Comparison of ENCODE assay signal across 8 cellular contexts in genomic region chr19:13162749-13163608, GRCh38. TPM values are rescaled to one million over a fixed set of nuclear protein-coding genes. Genes with fewer than 3 reads are reported as not detected.
DNase-seq lines count a peak whose midpoint lies in the region; ATAC-seq and TF ChIP-seq lines count a peak whose summit lies in the region.

No MANE protein-coding gene starts in this region.

- peaks cover 19% of the 10 kb centered on the region for H3K36me3 Mint-ChIP-seq in activated CD4-positive, alpha-beta memory T cell treated with anti-CD3 and anti-CD28 coated beads, Interleukin-2, amount 10 ng/mL, durations not matched to agents 7 days and 5 days (ENCODE audit: low read depth)

- POLR2A ChIA-PET in activated CD4-positive, alpha-beta memory T cell treated with anti-CD3 and anti-CD28 coated beads, Interleukin-2, amount 10 ng/mL, durations not matched to agents 7 days and 5 days (lab: Charles Lee), result interaction anchor here (0.9 to 12.6 kb wide), 14 partner anchors 6 to 683 kb away, joined by 3 to 335 read pairs (median 10); partner anchors contain the start of genes IER2, NACC1, STX10 and TRMT1

- peak; percentile 94 for DNase-seq in NCI-H774 (lab: John Stamatoyannopoulos, UW)
- DNase-seq in activated CD4-positive, alpha-beta memory T cell treated with anti-CD3 and anti-CD28 coated beads, Interleukin-2, amount 10 ng/mL, durations not matched to agents 7 days and 5 days, result peak; percentile 94
- DNase-seq in lower lobe of right lung, result peak; percentile 98
- DNase-seq in stimulated activated CD4-positive, alpha-beta T cell treated with anti-CD3 and anti-CD28 coated beads, Interleukin-4, amount 100 ng/mL, for 48 hours (ENCODE audit: low read depth in 2 of 2), result peak; percentile 80 to 91

- no peaks in the 10 kb centered on the region for H3K27me3 Mint-ChIP-seq in activated CD4-positive, alpha-beta memory T cell treated with anti-CD3 and anti-CD28 coated beads, Interleukin-2, amount 10 ng/mL, durations not matched to agents 7 days and 5 days

- peak; percentile 34 for ATAC-seq in HG03378 (IDR thresholded peaks at IDR 0.05; ENCODE audit: unreplicated experiment)
- ATAC-seq in lower lobe of right lung, result peak; percentile 90 to 92
- ATAC-seq in HG03175 (IDR thresholded peaks at IDR 0.05; ENCODE audit: unreplicated experiment), result no peak

- H3K36me3 ChIP-seq in duodenal mucosa (ENCODE audit: control insufficient read depth in 1 of 2, insufficient read depth in 2 of 2, low read length in 2 of 2), result no peaks in the 10 kb centered on the region
- H3K36me3 ChIP-seq in lower lobe of right lung, result no peaks in the 10 kb centered on the region

- H3K4me3 Mint-ChIP-seq in activated CD4-positive, alpha-beta memory T cell treated with anti-CD3 and anti-CD28 coated beads, Interleukin-2, amount 10 ng/mL, durations not matched to agents 7 days and 5 days, result peak overlapping the region; percentile 89

- H3K9me3 ChIP-seq in duodenal mucosa (ENCODE audit: control insufficient read depth in 1 of 2, low read length in 2 of 2) (no peaks in the 10 kb centered on the region), lower lobe of right lung (no peaks in the 10 kb centered on the region)

- no peak for TF ChIP-seq CTCF in lower lobe of right lung (IDR thresholded peaks at IDR 0.05)

- CTCF ChIA-PET in activated CD4-positive, alpha-beta memory T cell treated with anti-CD3 and anti-CD28 coated beads, Interleukin-2, amount 10 ng/mL, durations not matched to agents 7 days and 5 days (lab: Charles Lee), result interaction anchor here (0.9 to 2.1 kb wide), 4 partner anchors 8 to 198 kb away, joined by 3 to 12 read pairs (median 5); no protein-coding TSS in a partner anchor

- H3K27ac ChIP-seq in duodenal mucosa (ENCODE audit: low read depth, low read length), result peak overlapping the region; percentile 96
- H3K27ac ChIP-seq in lower lobe of right lung, result peak overlapping the region; percentile 88

- H3K27ac Mint-ChIP-seq in activated CD4-positive, alpha-beta memory T cell treated with anti-CD3 and anti-CD28 coated beads, Interleukin-2, amount 10 ng/mL, durations not matched to agents 7 days and 5 days, result peak overlapping the region; percentile 99

- H3K27me3 ChIP-seq in duodenal mucosa (ENCODE audit: control insufficient read depth in 1 of 2, insufficient read depth in 2 of 2, low read length in 2 of 2) (no peaks in the 10 kb centered on the region), lower lobe of right lung (ENCODE audit: low read depth) (no peaks in the 10 kb centered on the region)

- peaks cover 77% of the 10 kb centered on the region for H3K4me1 Mint-ChIP-seq in activated CD4-positive, alpha-beta memory T cell treated with anti-CD3 and anti-CD28 coated beads, Interleukin-2, amount 10 ng/mL, durations not matched to agents 7 days and 5 days

- no peaks in the 10 kb centered on the region for H3K9me3 Mint-ChIP-seq in activated CD4-positive, alpha-beta memory T cell treated with anti-CD3 and anti-CD28 coated beads, Interleukin-2, amount 10 ng/mL, durations not matched to agents 7 days and 5 days

- intact Hi-C loops in lower lobe of right lung (cut with DNase I), result no loop called here

- H3K4me3 ChIP-seq in GM08714 (ENCODE audit: low read length), result peak overlapping the region; percentile 45; the same call in 1 of the 2 replicates
- peak overlapping the region; percentile 56 to 65 for H3K4me3 ChIP-seq in duodenal mucosa (ENCODE audit: low read depth in 1 of 2, low read length in 2 of 2)
- peak overlapping the region; percentile 55 for H3K4me3 ChIP-seq in lower lobe of right lung

- peaks cover 33 to 42% of the 10 kb centered on the region in 2 donors for H3K4me1 ChIP-seq in duodenal mucosa (ENCODE audit: control insufficient read depth in 1 of 2, insufficient read depth in 2 of 2, low read length in 2 of 2)
- peaks cover 66% of the 10 kb centered on the region for H3K4me1 ChIP-seq in lower lobe of right lung

- peak overlapping the region; percentile 70 to 87 for H3K9ac ChIP-seq in duodenal mucosa (ENCODE audit: low read depth in 1 of 2, low read length in 2 of 2)

RNA-seq across cellular contexts. Expression of gene IER2, which starts 12.8 kb away (rescaled TPM):
- 100 to 1,000 TPM; 231 to 234 TPM for total RNA-seq in activated CD4-positive, alpha-beta memory T cell treated with anti-CD3 and anti-CD28 coated beads, Interleukin-2, amount 10 ng/mL, durations not matched to agents 7 days and 5 days
- 80.2 TPM for total RNA-seq in lower lobe of right lung

RNA-seq across cellular contexts. Expression of gene STX10, which starts 12.8 kb away (rescaled TPM):
- total RNA-seq in activated CD4-positive, alpha-beta memory T cell treated with anti-CD3 and anti-CD28 coated beads, Interleukin-2, amount 10 ng/mL, durations not matched to agents 7 days and 5 days, result 10 to 100 TPM; 69.0 to 72.2 TPM
- 82.7 TPM for total RNA-seq in lower lobe of right lung

RNA-seq across cellular contexts. Expression of gene NACC1, which starts 44.9 kb away (rescaled TPM):
- 10 to 100 TPM; 74.5 to 82.2 TPM for total RNA-seq in activated CD4-positive, alpha-beta memory T cell treated with anti-CD3 and anti-CD28 coated beads, Interleukin-2, amount 10 ng/mL, durations not matched to agents 7 days and 5 days
- total RNA-seq in lower lobe of right lung, result 35.2 TPM

RNA-seq across cellular contexts. Expression of gene TRMT1, which starts 46.4 kb away (rescaled TPM):
- total RNA-seq in activated CD4-positive, alpha-beta memory T cell treated with anti-CD3 and anti-CD28 coated beads, Interleukin-2, amount 10 ng/mL, durations not matched to agents 7 days and 5 days, result 10 to 100 TPM; 29.4 to 29.7 TPM
- 29.3 TPM for total RNA-seq in lower lobe of right lung
